8 cellular contexts compared by ENCODE assay signal in genomic region chr5:61167382-61167781, GRCh38. TPM values are rescaled to one million over a fixed set of nuclear protein-coding genes. Genes with fewer than 3 reads are reported as not detected.
DNase-seq lines count a peak whose midpoint lies in the region; ATAC-seq and TF ChIP-seq lines count a peak whose summit lies in the region.

No MANE protein-coding gene starts in this region.

- no peak overlapping the region for H3K27ac ChIP-seq in AG04450 (ENCODE audit: low read depth, low read length)

- CTCF ChIA-PET in AG04450 (lab: Charles Lee) = interaction anchor here (1.2 kb wide), 1 partner anchor 112 kb away, joined by 4 read pairs; no protein-coding TSS in a partner anchor

- H3K27me3 ChIP-seq in AG04450 (ENCODE audit: control insufficient read depth, insufficient read depth, low read length) = no peaks in the 10 kb centered on the region

- POLR2A ChIA-PET in AG04450 (lab: Yijun Ruan, JAX) = no interaction called here

- TF ChIP-seq CTCF in AG04450 (IDR thresholded peaks at IDR 0.05; ENCODE audit: low read depth, low read length) = peak; percentile 35; the same call in 1 of the 2 replicates
- peak; percentile 38; the same call in 1 of the 2 replicates for TF ChIP-seq CTCF in GM12874 (IDR thresholded peaks at IDR 0.05; ENCODE audit: insufficient read depth, low read depth, low read length)

- no peak for ATAC-seq in GM21786 (IDR thresholded peaks at IDR 0.05; ENCODE audit: unreplicated experiment)
- no peak for ATAC-seq in HG02970 (IDR thresholded peaks at IDR 0.05; ENCODE audit: low FRiP score, unreplicated experiment)

- H3K9me3 ChIP-seq in AG04450 (ENCODE audit: control insufficient read depth, insufficient read depth, low read length) = peaks cover 4% of the 10 kb centered on the region; the same call in 1 of the 2 replicates

- DNase-seq in AG04450 (ENCODE audit: low read depth, low spot score) (no peak), SW480 (ENCODE audit: low spot score) (peak; percentile 14), inferior parietal cortex (ENCODE audit: extremely low spot score) (peak; percentile 43), NCI-H2107 treated with DMSO at 0.1 percent for 48 hours (lab: John Stamatoyannopoulos, UW; ENCODE audit: unreplicated experiment) (no peak)
- no peak for DNase-seq in activated effector memory CD4-positive, alpha-beta T cell treated with anti-CD3 and anti-CD28 coated beads, Interleukin-2, amount 50 U/mL, for 16 hours

- no peak overlapping the region for H3K4me3 ChIP-seq in AG04450 (ENCODE audit: low read depth, low read length)

RNA-seq across cellular contexts. Expression of gene SMIM15, which starts 5.1 kb away (rescaled TPM):
- polyA plus RNA-seq in AG04450 (2011; rRNA removed) = 67.5 and 88.2 TPM in 2 replicates
- 35.2 and 46.4 TPM in 2 replicates for polyA minus RNA-seq in AG04450 (2011; rRNA and poly(A)+ RNA removed)

Comparison
In these comparisons a context has a peak if more than half of its experiments do, and no peak if none do; other contexts are left out.
1. DNase-seq: peak in SW480 (single experiment) and inferior parietal cortex (single experiment); none in AG04450 (single experiment), activated effector memory CD4-positive, alpha-beta T cell treated with anti-CD3 and anti-CD28 coated beads, Interleukin-2, amount 50 U/mL, for 16 hours (single experiment) and NCI-H2107 treated with DMSO at 0.1 percent for 48 hours (single experiment).